Comparison of ENCODE assay signal across 11 cellular contexts in genomic region chr22:38865201-38866023, GRCh38. TPM values are rescaled to one million over a fixed set of nuclear protein-coding genes. Genes with fewer than 3 reads are reported as not detected.
DNase-seq lines count a peak whose midpoint lies in the region; ATAC-seq and TF ChIP-seq lines count a peak whose summit lies in the region.
"Had no signal": no experiment of that assay in that cellular context is flagged by ENCODE, and none has a peak within 500 bp of the region (broad histone marks: within the 10 kb centered on the region; RNA-seq: fewer than 3 reads in every experiment).

No MANE protein-coding gene starts in this region.

- TF ChIP-seq CTCF in cardiac muscle cell (IDR thresholded peaks at IDR 0.05; ENCODE audit: low read depth, low read length) (no peak), esophagus muscularis mucosa (IDR thresholded peaks at IDR 0.05) (no peak), osteoblast (IDR thresholded peaks at IDR 0.05; ENCODE audit: extremely low read depth, low read depth, low read length) (no peak)

- H3K27me3 ChIP-seq in cardiac muscle cell (no peaks in the 10 kb centered on the region), esophagus muscularis mucosa (no peaks in the 10 kb centered on the region), osteoblast (ENCODE audit: insufficient read depth, low read length) (peaks cover 3% of the 10 kb centered on the region), aorta (ENCODE audit: control insufficient read depth in 1 of 2, insufficient read depth in 2 of 2, low read length in 1 of 2) (no peaks in the 10 kb centered on the region)

- no peak for TF ChIP-seq POLR2A in esophagus muscularis mucosa (IDR thresholded peaks at IDR 0.05; ENCODE audit: low read depth)

- intact Hi-C loops in Right ventricle myocardium superior (cut with DNase I): loop anchor here (5.0 kb wide), 1 partner anchor 257 kb away; no protein-coding TSS in a partner anchor
- intact Hi-C loops in esophagus muscularis mucosa (cut with DNase I): loop anchor here (2.0 to 5.0 kb wide), 3 partner anchors 117 to 277 kb away; partner anchors contain the start of gene APOBEC3B
- intact Hi-C loops in aorta (cut with DNase I): loop anchor here in 1 of 2 donors (5.0 kb wide), 1 partner anchor 257 kb away; no protein-coding TSS in a partner anchor

- no peaks in the 10 kb centered on the region for H3K9me3 ChIP-seq in cardiac muscle cell (ENCODE audit: low read depth)
- no peaks in the 10 kb centered on the region for H3K9me3 ChIP-seq in esophagus muscularis mucosa
- no peaks in the 10 kb centered on the region for H3K9me3 ChIP-seq in osteoblast (ENCODE audit: low read depth, low read length)
- no peaks in the 10 kb centered on the region for H3K9me3 ChIP-seq in aorta (ENCODE audit: control insufficient read depth, low read length)

- H3K36me3 ChIP-seq in cardiac muscle cell (peaks cover 5% of the 10 kb centered on the region), esophagus muscularis mucosa (peaks cover 17 to 55% (median 43%) of the 10 kb centered on the region in 4 donors), osteoblast (ENCODE audit: insufficient read depth, low read length) (peaks cover 30% of the 10 kb centered on the region), aorta (ENCODE audit: control insufficient read depth in 1 of 2, insufficient read depth in 2 of 2, low read length in 1 of 2) (no peaks in the 10 kb centered on the region)

- no peak for DNase-seq in cardiac muscle cell (ENCODE audit: low read depth in 1 of 2, low spot score in 1 of 2)
- DNase-seq in Right ventricle myocardium superior: no peak
- DNase-seq in esophagus muscularis mucosa (ENCODE audit: extremely low spot score): no peak
- DNase-seq in osteoblast (ENCODE audit: insufficient read length, low spot score, missing footprints): peak; percentile 85
- DNase-seq in aorta: peak; percentile 45 to 68
- no peak for DNase-seq in epidermal melanocyte (ENCODE audit: insufficient read length, low spot score)
- DNase-seq in NCI-H1105 treated with DMSO at 0.1 percent for 48 hours (lab: John Stamatoyannopoulos, UW): no peak
- DNase-seq: NCI-H1436 treated with DMSO at 0.1 percent for 48 hours, NCI-H510A treated with DMSO at 0.1 percent for 48 hours had no signal

- ATAC-seq in Right ventricle myocardium superior (ENCODE audit: poor library complexity): no peak
- no peak for ATAC-seq in aorta (ENCODE audit: low FRiP score)
- ATAC-seq in HG03520 (IDR thresholded peaks at IDR 0.05; ENCODE audit: unreplicated experiment): no peak
- ATAC-seq: HCT116 had no signal

- H3K4me3 ChIP-seq in cardiac muscle cell: no peak overlapping the region
- H3K4me3 ChIP-seq in esophagus muscularis mucosa: no peak overlapping the region
- no peak overlapping the region for H3K4me3 ChIP-seq in osteoblast (ENCODE audit: insufficient read depth, low read length)
- H3K4me3 ChIP-seq in aorta (ENCODE audit: low read length in 2 of 2): no peak overlapping the region

- H2AFZ ChIP-seq in osteoblast (ENCODE audit: low read length): no peak overlapping the region

- H4K20me1 ChIP-seq in osteoblast (ENCODE audit: insufficient read depth, low read length): peaks cover 75% of the 10 kb centered on the region

- H3K4me2 ChIP-seq in osteoblast (ENCODE audit: insufficient read depth, low read length): no peak overlapping the region

- no peak for TF ChIP-seq EP300 in esophagus muscularis mucosa (IDR thresholded peaks at IDR 0.05)

- WGBS in esophagus muscularis mucosa: 73% methylated on average over 7 of the region's 20 CpGs
- 68 to 70% methylated on average over 20 of the region's 20 CpGs for WGBS in aorta, 2 donors

- peak overlapping the region; percentile 75 for H3K27ac ChIP-seq in cardiac muscle cell
- H3K27ac ChIP-seq in esophagus muscularis mucosa (replicated peaks in 1 of 4): peak overlapping the region; percentile 69 to 77 (median 74)
- H3K27ac ChIP-seq in osteoblast (ENCODE audit: low read depth, low read length): no peak overlapping the region
- no peak overlapping the region for H3K27ac ChIP-seq in aorta (ENCODE audit: low read depth in 1 of 2, low read length in 2 of 2)

- H3K4me1 ChIP-seq in cardiac muscle cell (ENCODE audit: low read depth): peaks cover 1% of the 10 kb centered on the region
- H3K4me1 ChIP-seq in esophagus muscularis mucosa: peaks cover 81 to 99% (median 94%) of the 10 kb centered on the region in 4 donors
- H3K4me1 ChIP-seq in osteoblast (ENCODE audit: insufficient read depth, low read length): peaks cover 7% of the 10 kb centered on the region
- H3K4me1 ChIP-seq in aorta (ENCODE audit: control insufficient read depth in 1 of 2, insufficient read depth in 2 of 2, low read length in 2 of 2): peaks cover 0 to 3% of the 10 kb centered on the region in 2 donors

- peaks cover 18% of the 10 kb centered on the region for H3K79me2 ChIP-seq in osteoblast (ENCODE audit: insufficient read depth, low read length)

RNA-seq across cellular contexts. Expression of gene CBX6, which starts 6.6 kb away (rescaled TPM):
- total RNA-seq in cardiac muscle cell (62.5 and 89.9 TPM in 2 replicates), Right ventricle myocardium superior (36.1 TPM), esophagus muscularis mucosa (100 to 1,000 TPM in 3 of 4 donors, 10 to 100 TPM in 1; 73.7 to 172 (median 129) TPM), osteoblast (58.6 and 59.5 TPM in 2 replicates), aorta (100 to 1,000 TPM in 1 of 2 donors, 10 to 100 TPM in 1; 97.2 to 104 TPM)
- polyA plus RNA-seq in cardiac muscle cell (40.9 and 46.8 TPM in 2 replicates), aorta (10 to 100 TPM; 17.5 to 38.9 TPM)

RNA-seq across cellular contexts. Expression of gene NPTXR, which starts 21.6 kb away (rescaled TPM):
- 15.1 and 16.7 TPM in 2 replicates for total RNA-seq in cardiac muscle cell
- polyA plus RNA-seq in cardiac muscle cell: 4.0 and 4.2 TPM in 2 replicates
- 16.8 TPM for total RNA-seq in Right ventricle myocardium superior
- total RNA-seq in esophagus muscularis mucosa: 10 to 100 TPM in 1 of 4 donors, 1 to 10 TPM in 3; 8.2 to 15.0 (median 8.8) TPM
- total RNA-seq in osteoblast: 0.72 and 1.5 TPM in 2 replicates
- total RNA-seq in aorta: 10 to 100 TPM; 16.5 to 21.9 TPM
- 10 to 100 TPM in 1 of 2 donors, 1 to 10 TPM in 1; 6.1 to 11.3 TPM for polyA plus RNA-seq in aorta

Comparison
In these comparisons a context has a peak if more than half of its experiments do, and no peak if none do; other contexts are left out.
1. DNase-seq: peak in osteoblast (single experiment) and aorta (2 of 2); none in cardiac muscle cell (0 of 2), Right ventricle myocardium superior (single experiment), esophagus muscularis mucosa (single experiment), epidermal melanocyte (single experiment) and NCI-H1105 treated with DMSO at 0.1 percent for 48 hours (single experiment).
2. H3K27ac ChIP-seq: peak in cardiac muscle cell (single experiment) and esophagus muscularis mucosa (4 of 4); none in osteoblast (single experiment) and aorta (0 of 2).